8 cellular contexts compared by ENCODE assay signal in genomic region chr16:68287276-68288251, GRCh38. TPM values are rescaled to one million over a fixed set of nuclear protein-coding genes. Genes with fewer than 3 reads are reported as not detected.
DNase-seq lines count a peak whose midpoint lies in the region; ATAC-seq, FAIRE-seq and TF ChIP-seq lines count a peak whose summit lies in the region.

No MANE protein-coding gene starts in this region.

- H3K9ac ChIP-seq in SU-DHL-6 (ENCODE audit: low read length) = no peak overlapping the region

- H3K9me2 ChIP-seq in SU-DHL-6 (replicated peaks; ENCODE audit: insufficient read depth, low read length) = no peaks in the 10 kb centered on the region

- H3K36me3 ChIP-seq in SU-DHL-6 (ENCODE audit: low read length) (no peaks in the 10 kb centered on the region), pancreas (no peaks in the 10 kb centered on the region)

- peaks cover 43% of the 10 kb centered on the region for H3K79me2 ChIP-seq in SU-DHL-6 (ENCODE audit: insufficient read depth, low read length)

- intact Hi-C loops in pancreas (cut with DNase I) = loop anchor here in 1 of 3 donors (5.0 kb wide), 1 partner anchor 50 kb away; the partner anchor contains the start of gene ESRP2
- intact Hi-C loops in left colon (cut with DNase I, micrococcal nuclease) = no loop called here

- ATAC-seq in pancreas (peak in 3 of 4 donors; percentile 13 to 62 (median 61)), left colon (no peak), HG03565 (IDR thresholded peaks at IDR 0.05; ENCODE audit: unreplicated experiment) (no peak), HG03135 (IDR thresholded peaks at IDR 0.05; ENCODE audit: unreplicated experiment) (no peak)

- H3K4me1 ChIP-seq in pancreas = no peaks in the 10 kb centered on the region

- WGBS in pancreas, 2 donors = 88 to 94% methylated on average over 11 of the region's 11 CpGs

- TF ChIP-seq CTCF in SU-DHL-6 (IDR thresholded peaks at IDR 0.05; ENCODE audit: insufficient read depth, low read length, poor library complexity, severe bottlenecking) = no peak
- no peak for TF ChIP-seq CTCF in pancreas (IDR thresholded peaks at IDR 0.05)

- H3K9me3 ChIP-seq in SU-DHL-6 (ENCODE audit: insufficient read depth, low read length) = no peaks in the 10 kb centered on the region
- no peaks in the 10 kb centered on the region for H3K9me3 ChIP-seq in pancreas

- H3K27me3 ChIP-seq in SU-DHL-6 (ENCODE audit: low read length) (no peaks in the 10 kb centered on the region), pancreas (no peaks in the 10 kb centered on the region)

- peak overlapping the region; percentile 48 for H3K27ac ChIP-seq in SU-DHL-6 (ENCODE audit: low read depth, low read length)
- no peak overlapping the region for H3K27ac ChIP-seq in pancreas

- H4K20me1 ChIP-seq in SU-DHL-6 (ENCODE audit: low read depth, low read length) = no peaks in the 10 kb centered on the region

- DNase-seq in EH (ENCODE audit: low read depth) = peak; percentile 96
- peak; percentile 28 for DNase-seq in effector CD4-positive, alpha-beta T cell
- DNase-seq in pancreas = peak in 1 of 6 donors; percentile 27
- DNase-seq in left colon = no peak
- no peak for DNase-seq in NCI-H526 treated with DMSO at 0.1 percent for 48 hours (lab: John Stamatoyannopoulos, UW)

- peaks cover 30% of the 10 kb centered on the region for H3F3A ChIP-seq in SU-DHL-6 (ENCODE audit: insufficient read depth)

- H3K4me3 ChIP-seq in SU-DHL-6 (ENCODE audit: insufficient read depth, low read length, poor library complexity, severe bottlenecking) (no peak overlapping the region), pancreas (no peak overlapping the region)

- no peak overlapping the region for H2AFZ ChIP-seq in SU-DHL-6 (ENCODE audit: low read depth, low read length, severe bottlenecking)

- H3K4me2 ChIP-seq in SU-DHL-6 (ENCODE audit: low read depth, low read length, poor library complexity, severe bottlenecking) = peak overlapping the region; percentile 2

- FAIRE-seq in pancreas (lab: Jason Lieb, UNC) = no peak

RNA-seq across cellular contexts. Expression of gene SLC7A6OS, which starts 23.2 kb away (rescaled TPM):
- total RNA-seq in pancreas (1 to 10 TPM; 6.4 to 8.1 (median 6.6) TPM), left colon (10 to 100 TPM; 13.9 to 15.4 TPM)
- 1 to 10 TPM; 5.2 to 5.8 TPM for polyA plus RNA-seq in pancreas

RNA-seq across cellular contexts. Expression of gene SLC7A6, which starts 23.2 kb away (rescaled TPM):
- 1 to 10 TPM; 4.3 to 8.7 (median 6.0) TPM for total RNA-seq in pancreas
- 1 to 10 TPM; 3.1 to 5.4 TPM for polyA plus RNA-seq in pancreas
- 10 to 100 TPM; 23.9 to 45.9 TPM for total RNA-seq in left colon

RNA-seq across cellular contexts. Expression of gene PRMT7, which starts 23.3 kb away (rescaled TPM):
- 10 to 100 TPM; 11.6 to 22.6 (median 15.6) TPM for total RNA-seq in pancreas
- polyA plus RNA-seq in pancreas = 10 to 100 TPM; 43.9 to 47.9 TPM
- 10 to 100 TPM; 26.3 to 27.7 TPM for total RNA-seq in left colon

RNA-seq across cellular contexts. Expression of gene PLA2G15, which starts 42.4 kb away (rescaled TPM):
- 10 to 100 TPM in 1 of 6 donors, 1 to 10 TPM in 5; 3.5 to 14.1 (median 5.1) TPM for total RNA-seq in pancreas
- 1 to 10 TPM; 6.1 to 8.4 TPM for polyA plus RNA-seq in pancreas
- total RNA-seq in left colon = 10 to 100 TPM; 15.1 to 15.5 TPM

RNA-seq across cellular contexts. Expression of gene ESRP2, which starts 51.6 kb away (rescaled TPM):
- 10 to 100 TPM; 20.1 to 43.4 (median 33.3) TPM for total RNA-seq in pancreas
- 10 to 100 TPM; 35.5 to 45.5 TPM for polyA plus RNA-seq in pancreas
- total RNA-seq in left colon = 100 to 1,000 TPM in 1 of 2 donors, 10 to 100 TPM in 1; 87.5 to 120 TPM

Comparison
In these comparisons a context has a peak if more than half of its experiments do, and no peak if none do; other contexts are left out.
1. DNase-seq: peak in EH (single experiment) and effector CD4-positive, alpha-beta T cell (single experiment); none in left colon (0 of 2) and NCI-H526 treated with DMSO at 0.1 percent for 48 hours (single experiment).
2. ATAC-seq: peak in pancreas (3 of 4); none in left colon (single experiment), HG03565 (single experiment) and HG03135 (single experiment).